2 cellular contexts compared by ENCODE assay signal in genomic region chr17:30832438-30832790, GRCh38.
TF ChIP-seq lines count a peak whose summit lies in the region.

No MANE protein-coding gene starts in this region.

TF ChIP-seq in A549, 52 proteins besides CTCF, POLR2A, EP300 and RAD21 (continued from another document):
- TF ChIP-seq FOSB (CRISPR knock-in tag; IDR thresholded peaks at IDR 0.05) (0 out of 2 replicates have a peak, but pooled peaks have one; percentile 19), KDM1A (IDR thresholded peaks at IDR 0.05; ENCODE audit: low read depth) (no peak)
TF ChIP-seq in A549: peak in this region for 1.

TF ChIP-seq in K562, 482 proteins besides CTCF, POLR2A, EP300 and RAD21 (continued from another document):
- TF ChIP-seq ZNF395 (CRISPR knock-in tag; IDR thresholded peaks at IDR 0.05), result 0 out of 2 replicates have a peak, but pooled peaks have one; percentile 41
- peak; percentile 5; the same call in 1 of the 2 replicates for TF ChIP-seq TCF3 (CRISPR knock-in tag; IDR thresholded peaks at IDR 0.05)
- 0 out of 2 replicates have a peak, but pooled peaks have one; percentile 13 for TF ChIP-seq ETS1 (conservative IDR thresholded peaks at IDR 0.05; ENCODE audit: control insufficient read depth, low read depth, low read length)
- TF ChIP-seq ARNT (IDR thresholded peaks at IDR 0.05), result no peak
- peak; percentile 73 for TF ChIP-seq CBFA2T3 (IDR thresholded peaks at IDR 0.05)
- TF ChIP-seq TEAD4 (IDR thresholded peaks at IDR 0.05; ENCODE audit: low read length), result peak; percentile 57
- no peak for TF ChIP-seq TEAD4 (CRISPR knock-in tag; IDR thresholded peaks at IDR 0.05; ENCODE audit: borderline replicate concordance)
- TF ChIP-seq CBFA2T2 (conservative IDR thresholded peaks at IDR 0.05), result peak; percentile 50; the same call in 1 of the 2 replicates
- TF ChIP-seq SIN3A (IDR thresholded peaks at IDR 0.05; ENCODE audit: borderline replicate concordance in 2 of 2, control insufficient read depth in 1 of 2, low read depth in 2 of 2, low read length in 2 of 2), result 0 out of 4 replicates have a peak, but pooled peaks of 1 of the 2 experiments have one; percentile 47
- TF ChIP-seq TFAP4 (CRISPR knock-in tag; IDR thresholded peaks at IDR 0.05; ENCODE audit: borderline replicate concordance), result no peak
- 0 out of 2 replicates have a peak, but pooled peaks have one; percentile 11 for TF ChIP-seq CREB1 (IDR thresholded peaks at IDR 0.05)
- no peak for TF ChIP-seq CREB1 (CRISPR knock-in tag; IDR thresholded peaks at IDR 0.05)
